ENCODE assay signal across 8 cellular contexts in the genomic region with DNA sequence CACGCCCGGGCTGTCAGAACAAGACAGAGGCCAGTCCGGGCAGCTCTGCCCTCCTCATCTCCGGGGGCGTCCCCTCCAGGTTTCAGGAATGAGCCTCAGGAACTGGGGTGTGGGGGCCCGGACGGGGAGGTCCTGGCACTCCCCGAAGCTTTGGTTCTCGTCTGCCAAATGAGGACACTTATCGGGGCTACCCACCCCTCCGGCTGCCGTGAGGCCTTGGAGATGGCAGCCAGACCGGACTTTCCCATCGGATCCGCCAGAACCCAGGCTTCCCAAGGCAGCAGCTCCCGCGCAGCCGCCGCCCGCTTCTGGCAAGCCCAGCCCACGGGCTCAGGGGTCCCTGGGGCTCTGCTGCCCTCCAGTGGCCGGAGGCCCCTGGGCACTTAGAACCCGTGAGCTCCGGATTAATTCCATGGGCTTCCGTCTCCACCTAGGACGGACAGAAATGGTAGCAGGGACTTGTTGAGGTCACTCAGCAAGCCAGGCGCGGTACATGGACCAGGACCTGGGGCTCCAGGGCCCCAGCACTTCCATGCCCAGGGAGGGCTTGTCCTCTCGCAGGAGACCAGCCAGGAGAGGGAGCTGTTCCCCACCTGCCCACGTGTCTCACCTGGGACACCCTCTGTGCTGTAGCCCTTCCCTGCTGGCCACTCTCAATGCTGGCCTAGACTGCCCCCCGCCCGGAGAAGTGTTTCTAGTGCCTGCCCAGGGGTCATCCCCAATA.
DNase-seq lines count a peak whose midpoint lies in the region; ATAC-seq and TF ChIP-seq lines count a peak whose summit lies in the region.

No MANE protein-coding gene starts in this region.

- H3K36me3 Mint-ChIP-seq in Calu3 (ENCODE audit: insufficient read depth, unreplicated experiment), result peaks cover 7% of the 10 kb centered on the region

- peak overlapping the region; percentile 65 for H3K4me3 Mint-ChIP-seq in Calu3 (ENCODE audit: low read depth, unreplicated experiment)

- H3K36me3 ChIP-seq in MG63, result no peaks in the 10 kb centered on the region

- no TSS peak for BruUV-seq in Calu3 (replicated peaks; lab: Mats Ljungman, UMichigan)

- no peaks in the 10 kb centered on the region for H3K9me3 ChIP-seq in MG63

- no peaks in the 10 kb centered on the region for H3K9me3 Mint-ChIP-seq in Calu3 (ENCODE audit: low read depth, unreplicated experiment)

- H3K27me3 ChIP-seq in MG63, result no peaks in the 10 kb centered on the region

- peak overlapping the region; percentile 34 for H3K27ac Mint-ChIP-seq in Calu3 (ENCODE audit: unreplicated experiment)

- peaks cover 46% of the 10 kb centered on the region for H3K4me1 Mint-ChIP-seq in Calu3 (ENCODE audit: low read depth, unreplicated experiment)

- intact Hi-C loops in Calu3 (cut with micrococcal nuclease; ENCODE audit: unreplicated experiment), result loop anchor here (1.0 to 5.0 kb wide), 4 partner anchors 37 to 425 kb away; a partner anchor contains a TSS

- peak; percentile 93 for TF ChIP-seq CTCF in Calu3 (IDR thresholded peaks at IDR 0.05; ENCODE audit: unreplicated experiment)

- peak overlapping the region; percentile 34 for H3K4me3 ChIP-seq in MG63

- in situ Hi-C loops in SK-MEL-5 (cut with HindIII; ENCODE audit: low pct_unique_long_range_greater_than_20kb, low sequenced_read_pairs), result no loop called here

- peak; percentile 94 for DNase-seq in Calu3
- peak; percentile 85 for DNase-seq in MG63
- peak; percentile 85 for DNase-seq in SK-MEL-5 (ENCODE audit: low read depth, low spot score)
- DNase-seq in activated naive CD4-positive, alpha-beta T cell treated with Interleukin-2 at 50 U/mL for 16 hours, result peak; percentile 78
- peak; percentile 87 for DNase-seq in germinal center (ENCODE audit: low spot score)
- peak; percentile 81 for DNase-seq in occipital lobe (lab: John Stamatoyannopoulos, UW)
- peak; percentile 94 for DNase-seq in superior temporal gyrus (ENCODE audit: extremely low spot score)

- peaks cover 2% of the 10 kb centered on the region for H3K27me3 Mint-ChIP-seq in Calu3 (ENCODE audit: unreplicated experiment)

- CTCF ChIA-PET in Calu3 (lab: Charles Lee), result interaction anchor here (0.6 to 3.0 kb wide), 40 partner anchors 9 to 579 kb away, joined by 3 to 60 read pairs (median 5); a partner anchor contains a TSS

- ATAC-seq in GM21619 (IDR thresholded peaks at IDR 0.05; ENCODE audit: unreplicated experiment), result peak; percentile 60

Comparison
In these comparisons a context has a peak if more than half of its experiments do, and no peak if none do; other contexts are left out.
1. Peak in every context shown above with its lines: DNase-seq, ATAC-seq and H3K4me3 ChIP-seq.